18 cellular contexts compared by ENCODE assay signal in the genomic region with DNA sequence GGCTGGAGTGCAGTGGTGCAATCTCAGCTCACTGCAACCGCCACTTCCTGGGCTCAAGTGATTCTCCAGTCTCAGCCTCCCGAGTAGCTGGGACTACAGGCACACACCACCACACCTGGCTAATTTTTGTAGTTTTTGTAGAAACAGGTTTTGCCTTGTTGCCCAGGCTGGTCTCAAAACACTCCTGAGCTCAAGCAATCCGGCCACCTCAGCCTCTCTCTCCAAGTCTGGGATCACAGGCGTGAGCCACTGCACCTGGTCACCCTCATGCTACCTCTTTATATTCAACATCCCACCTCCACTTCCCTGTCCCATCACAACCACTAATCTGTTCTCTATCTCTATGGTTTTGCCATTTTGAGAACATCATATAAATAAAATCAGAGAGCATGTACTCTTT.
DNase-seq lines count a peak whose midpoint lies in the region; ATAC-seq and TF ChIP-seq lines count a peak whose summit lies in the region.
"Had no signal": no experiment of that assay in that cellular context is flagged by ENCODE, and none has a peak within 500 bp of the region (broad histone marks: within the 10 kb centered on the region; RNA-seq: fewer than 3 reads in every experiment).

No MANE protein-coding gene starts in this region.

- H3K4ac ChIP-seq in IMR-90 (ENCODE audit: low read depth, low read length), result no peak overlapping the region

- H3K36me3 Mint-ChIP-seq in neural crest cell (ENCODE audit: low read depth), result no peaks in the 10 kb centered on the region
- H3K36me3 Mint-ChIP-seq: CD4-positive, alpha-beta memory T cell had no signal

- no peaks in the 10 kb centered on the region for H3K79me1 ChIP-seq in IMR-90 (ENCODE audit: low read depth in 1 of 2, low read length in 2 of 2)

- H2BK20ac ChIP-seq in IMR-90 (ENCODE audit: low read depth, low read length), result no peak overlapping the region

- intact Hi-C loops in IMR-90 (cut with micrococcal nuclease), result no loop called here

- no peak overlapping the region for H4K91ac ChIP-seq in IMR-90 (ENCODE audit: insufficient read depth, low read depth, low read length)

- H3K36me3 ChIP-seq in IMR-90 (ENCODE audit: control insufficient read depth, insufficient read depth, low read length) (no peaks in the 10 kb centered on the region), osteoblast (ENCODE audit: insufficient read depth, low read length) (no peaks in the 10 kb centered on the region)

- H3K4me1 Mint-ChIP-seq in neural crest cell, result peaks cover 13% of the 10 kb centered on the region

- H4K8ac ChIP-seq in IMR-90 (ENCODE audit: low read depth in 2 of 2, low read length in 2 of 2), result no peak overlapping the region

- DNase-seq in GM13977 (ENCODE audit: low spot score) (peak; percentile 1), IMR-90 (no peak), neural crest cell (ENCODE audit: low read depth, low spot score) (no peak), osteoblast (ENCODE audit: insufficient read length, low spot score, missing footprints) (peak; percentile 18), SKM-1 (lab: John Stamatoyannopoulos, UW; ENCODE audit: unreplicated experiment) (no peak), NCI-H2081 treated with DMSO at 0.1 percent for 48 hours (lab: John Stamatoyannopoulos, UW) (no peak), AG20443 (ENCODE audit: low spot score) (no peak)
- DNase-seq: 8988T; ACHN; C1 segment of cervical spinal cord; Calu3; CD4-positive, alpha-beta memory T cell; COR-L47; DND-41; GM23248; H7; HCEC 1CT had no signal

- no peak overlapping the region for H2BK15ac ChIP-seq in IMR-90 (ENCODE audit: low read depth, low read length)

- no peak overlapping the region for H2BK120ac ChIP-seq in IMR-90 (ENCODE audit: low read depth, low read length)

- H3K9me3 Mint-ChIP-seq in neural crest cell, result no peaks in the 10 kb centered on the region
- H3K9me3 Mint-ChIP-seq: CD4-positive, alpha-beta memory T cell had no signal

- no peak for TF ChIP-seq POLR2A in IMR-90 (IDR thresholded peaks at IDR 0.05; ENCODE audit: low read depth, low read length)

- dilution Hi-C loops in IMR-90 (cut with HindIII; ENCODE audit: low sequenced_read_pairs, unreplicated experiment), result no loop called here

- H3K9me1 ChIP-seq in IMR-90 (ENCODE audit: insufficient read depth, low read length), result no peaks in the 10 kb centered on the region

- POLR2A ChIA-PET in IMR-90 (lab: Charles Lee; ENCODE audit: unreplicated experiment), result no interaction called here

- H3K4me1 ChIP-seq in IMR-90 (ENCODE audit: control insufficient read depth, insufficient read depth, low read length) (peaks cover 2% of the 10 kb centered on the region; the same call in 1 of the 2 replicates), osteoblast (ENCODE audit: insufficient read depth, low read length) (peaks cover 4% of the 10 kb centered on the region)

- no peak overlapping the region for H2AK9ac ChIP-seq in IMR-90 (replicated peaks; ENCODE audit: low read depth, low read length, poor library complexity)

- H3K4me3 ChIP-seq in IMR-90 (ENCODE audit: insufficient read depth, low read depth, low read length) (no peak overlapping the region), osteoblast (ENCODE audit: insufficient read depth, low read length) (no peak overlapping the region)
- H3K4me3 ChIP-seq: A549, GM23248 had no signal

- no TSS peak for BruUV-seq in IMR-90 (replicated peaks; lab: Mats Ljungman, UMichigan)

- no peak overlapping the region for H3K23ac ChIP-seq in IMR-90 (ENCODE audit: low read depth, low read length)

- no peak overlapping the region for H2AFZ ChIP-seq in IMR-90 (replicated peaks; ENCODE audit: low read length, poor library complexity)
- no peak overlapping the region for H2AFZ ChIP-seq in osteoblast (ENCODE audit: low read length)
- H2AFZ ChIP-seq: GM23248 had no signal

- H4K20me1 ChIP-seq in IMR-90 (ENCODE audit: insufficient read depth, low read length) (no peaks in the 10 kb centered on the region), osteoblast (ENCODE audit: insufficient read depth, low read length) (no peaks in the 10 kb centered on the region)

- H3K4me2 ChIP-seq in IMR-90 (ENCODE audit: low read depth, low read length) (no peak overlapping the region), osteoblast (ENCODE audit: insufficient read depth, low read length) (no peak overlapping the region)
- H3K4me2 ChIP-seq: A549 had no signal

- TF ChIP-seq CTCF in GM13977 (IDR thresholded peaks at IDR 0.05; ENCODE audit: extremely low read depth, insufficient read depth, missing control alignments) (no peak), IMR-90 (conservative IDR thresholded peaks at IDR 0.05; ENCODE audit: low read depth, low read length) (no peak), neural crest cell (conservative IDR thresholded peaks at IDR 0.05) (no peak), osteoblast (IDR thresholded peaks at IDR 0.05; ENCODE audit: extremely low read depth, low read depth, low read length) (no peak)

- CTCF ChIA-PET in IMR-90 (lab: Yijun Ruan, JAX), result no interaction called here

- TF ChIP-seq RAD21 in IMR-90 (IDR thresholded peaks at IDR 0.05; ENCODE audit: low read length), result no peak

- no peak for ATAC-seq in IMR-90 (ENCODE audit: low read depth)
- ATAC-seq: A549 had no signal

- no peak overlapping the region for H3K27ac ChIP-seq in IMR-90 (ENCODE audit: insufficient read depth, low read length)
- no peak overlapping the region for H3K27ac ChIP-seq in osteoblast (ENCODE audit: low read depth, low read length)
- H3K27ac ChIP-seq: GM23248 had no signal

- H3K9ac ChIP-seq in IMR-90 (ENCODE audit: low read depth, low read length), result no peak overlapping the region
- H3K9ac ChIP-seq: GM23248 had no signal

- H3K27ac Mint-ChIP-seq in neural crest cell (ENCODE audit: unreplicated experiment), result peak overlapping the region; percentile 79
- H3K27ac Mint-ChIP-seq: CD4-positive, alpha-beta memory T cell had no signal

- H3K9me3 ChIP-seq in IMR-90 (ENCODE audit: control insufficient read depth, insufficient read depth, low read length) (no peaks in the 10 kb centered on the region), osteoblast (ENCODE audit: low read depth, low read length) (no peaks in the 10 kb centered on the region)
- H3K9me3 ChIP-seq: A549 had no signal

- no peak overlapping the region; the same call in 1 of the 2 replicates for H3K56ac ChIP-seq in IMR-90 (ENCODE audit: extremely low read depth, insufficient read depth, low read length)

- 90% methylated on average over 2 of the region's 4 CpGs; no CpG with 5 or more reads in 1 of the 2 experiments for WGBS in IMR-90 (ENCODE audit: extremely low coverage in 2 of 2, insufficient read length in 1 of 2), 2 experiments

- peak overlapping the region; percentile 50; the same call in 1 of the 2 replicates for H2AK5ac ChIP-seq in IMR-90 (ENCODE audit: low read depth, low read length)

- no peaks in the 10 kb centered on the region for H3K27me3 Mint-ChIP-seq in neural crest cell (ENCODE audit: low read depth)

- no peak overlapping the region for H3K18ac ChIP-seq in IMR-90 (ENCODE audit: low read depth, low read length)

- no peaks in the 10 kb centered on the region; the same call in 1 of the 2 replicates for H3K27me3 ChIP-seq in IMR-90 (ENCODE audit: control insufficient read depth, insufficient read depth, low read length)
- no peaks in the 10 kb centered on the region for H3K27me3 ChIP-seq in osteoblast (ENCODE audit: insufficient read depth, low read length)

- in situ Hi-C loops in GM13977 (cut with MboI; ENCODE audit: low pct_unique_long_range_greater_than_20kb, low sequenced_read_pairs, unreplicated experiment) (no loop called here), IMR-90 (cut with MboI; ENCODE audit: low sequenced_read_pairs) (no loop called here)

- H2BK5ac ChIP-seq in IMR-90 (ENCODE audit: low read depth, low read length, poor library complexity, severe bottlenecking), result no peak overlapping the region

- H3K14ac ChIP-seq in IMR-90 (replicated peaks; ENCODE audit: low read depth, low read length), result no peak overlapping the region

- H3K79me2 ChIP-seq in osteoblast (ENCODE audit: insufficient read depth, low read length), result no peaks in the 10 kb centered on the region

- no peak overlapping the region for H4K5ac ChIP-seq in IMR-90 (ENCODE audit: low read depth, low read length)

- no peak overlapping the region for H3K4me3 Mint-ChIP-seq in neural crest cell
- H3K4me3 Mint-ChIP-seq: CD4-positive, alpha-beta memory T cell had no signal

TF ChIP-seq in IMR-90, 13 proteins besides CTCF, POLR2A, EP300 and RAD21:
- TF ChIP-seq, protein P1, sequence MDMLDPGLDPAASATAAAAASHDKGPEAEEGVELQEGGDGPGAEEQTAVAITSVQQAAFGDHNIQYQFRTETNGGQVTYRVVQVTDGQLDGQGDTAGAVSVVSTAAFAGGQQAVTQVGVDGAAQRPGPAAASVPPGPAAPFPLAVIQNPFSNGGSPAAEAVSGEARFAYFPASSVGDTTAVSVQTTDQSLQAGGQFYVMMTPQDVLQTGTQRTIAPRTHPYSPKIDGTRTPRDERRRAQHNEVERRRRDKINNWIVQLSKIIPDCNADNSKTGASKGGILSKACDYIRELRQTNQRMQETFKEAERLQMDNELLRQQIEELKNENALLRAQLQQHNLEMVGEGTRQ (IDR thresholded peaks at IDR 0.05; ENCODE audit: low read depth, low read length), result no peak
- TF ChIP-seq, protein P2, sequence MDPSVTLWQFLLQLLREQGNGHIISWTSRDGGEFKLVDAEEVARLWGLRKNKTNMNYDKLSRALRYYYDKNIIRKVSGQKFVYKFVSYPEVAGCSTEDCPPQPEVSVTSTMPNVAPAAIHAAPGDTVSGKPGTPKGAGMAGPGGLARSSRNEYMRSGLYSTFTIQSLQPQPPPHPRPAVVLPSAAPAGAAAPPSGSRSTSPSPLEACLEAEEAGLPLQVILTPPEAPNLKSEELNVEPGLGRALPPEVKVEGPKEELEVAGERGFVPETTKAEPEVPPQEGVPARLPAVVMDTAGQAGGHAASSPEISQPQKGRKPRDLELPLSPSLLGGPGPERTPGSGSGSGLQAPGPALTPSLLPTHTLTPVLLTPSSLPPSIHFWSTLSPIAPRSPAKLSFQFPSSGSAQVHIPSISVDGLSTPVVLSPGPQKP (IDR thresholded peaks at IDR 0.05; ENCODE audit: borderline replicate concordance, low read depth, low read length), result no peak
- TF ChIP-seq MAFK (IDR thresholded peaks at IDR 0.05; ENCODE audit: low read depth, low read length) (no peak), BHLHE40 (IDR thresholded peaks at IDR 0.05; ENCODE audit: low read depth, low read length) (no peak), CHD1 (IDR thresholded peaks at IDR 0.05; ENCODE audit: low read depth, low read length) (no peak), RFX5 (IDR thresholded peaks at IDR 0.05; ENCODE audit: low read depth, low read length) (no peak), FOS (IDR thresholded peaks at IDR 0.05; ENCODE audit: low read depth, low read length) (no peak), SMC3 (IDR thresholded peaks at IDR 0.05; ENCODE audit: low read depth, low read length) (no peak), CEBPB (IDR thresholded peaks at IDR 0.05; ENCODE audit: low read depth, low read length) (no peak), NFE2L2 (IDR thresholded peaks at IDR 0.05; ENCODE audit: low read depth, low read length) (no peak), MXI1 (IDR thresholded peaks at IDR 0.05; ENCODE audit: borderline replicate concordance, low read depth, low read length) (no peak), RCOR1 (IDR thresholded peaks at IDR 0.05; ENCODE audit: insufficient replicate concordance, low read length) (no peak), MAZ (IDR thresholded peaks at IDR 0.05; ENCODE audit: borderline replicate concordance, low read depth, low read length) (no peak)

Comparison
In these comparisons a context has a peak if more than half of its experiments do, and no peak if none do; other contexts are left out.
1. DNase-seq: peak in GM13977 (single experiment) and osteoblast (single experiment); none in IMR-90 (single experiment), neural crest cell (single experiment), SKM-1 (single experiment), NCI-H2081 treated with DMSO at 0.1 percent for 48 hours (single experiment) and AG20443 (single experiment).